ENCODE assay signal across 17 cellular contexts in genomic region chr4:125522992-125523391, GRCh38.
DNase-seq lines count a peak whose midpoint lies in the region; ATAC-seq lines count a peak whose summit lies in the region.
"Had no signal": no experiment of that assay in that cellular context is flagged by ENCODE, and none has a peak within 500 bp of the region (broad histone marks: within the 10 kb centered on the region; RNA-seq: fewer than 3 reads in every experiment).

No MANE protein-coding gene starts in this region.

- no peak overlapping the region for H3K27ac ChIP-seq in trophoblast cell (ENCODE audit: low read depth, low read length)
- H3K27ac ChIP-seq: Peyer's patch had no signal

- H2BK120ac ChIP-seq in trophoblast cell (ENCODE audit: insufficient read depth, low read length, poor library complexity) = no peak overlapping the region

- no peak overlapping the region for H2BK5ac ChIP-seq in trophoblast cell (ENCODE audit: low read depth, low read length, poor library complexity)

- ATAC-seq in stimulated activated naive CD8-positive, alpha-beta T cell treated with anti-CD3 and anti-CD28 coated beads, Interleukin-15, Interleukin-2, amounts not matched to agents 100 U/mL and 50 U/mL, for 24 hours = no peak
- ATAC-seq in HG03108 (IDR thresholded peaks at IDR 0.05; ENCODE audit: unreplicated experiment) = no peak

- no peak overlapping the region for H2BK12ac ChIP-seq in trophoblast cell (ENCODE audit: low read length)

- no peak overlapping the region for H3K14ac ChIP-seq in trophoblast cell (ENCODE audit: low read length)

- no peak overlapping the region for H3K23ac ChIP-seq in trophoblast cell (ENCODE audit: low read length)

- H3K18ac ChIP-seq in trophoblast cell (ENCODE audit: low read length) = no peak overlapping the region

- H2AK5ac ChIP-seq in trophoblast cell (ENCODE audit: low read length) = no peak overlapping the region

- no peaks in the 10 kb centered on the region for H3K36me3 ChIP-seq in trophoblast cell (ENCODE audit: control insufficient read depth in 1 of 2, insufficient read depth in 2 of 2, low read length in 2 of 2)
- H3K36me3 ChIP-seq: MG63, Peyer's patch had no signal

- no peak overlapping the region for H3K4ac ChIP-seq in trophoblast cell (ENCODE audit: low read depth, low read length)

- no peaks in the 10 kb centered on the region for H3K79me2 ChIP-seq in trophoblast cell (ENCODE audit: control insufficient read depth, insufficient read depth, low read length, poor library complexity)

- no peak overlapping the region for H4K12ac ChIP-seq in trophoblast cell (ENCODE audit: low read depth, low read length)

- H3K9ac ChIP-seq in trophoblast cell (ENCODE audit: low read length) = no peak overlapping the region

- H3K4me1 ChIP-seq in trophoblast cell (ENCODE audit: control insufficient read depth in 1 of 2, insufficient read depth in 2 of 2, low read length in 2 of 2) = peaks cover 3 to 6% of the 10 kb centered on the region in 2 experiments
- H3K4me1 ChIP-seq: Peyer's patch had no signal

- H3K9me3 ChIP-seq in trophoblast cell (ENCODE audit: insufficient read depth, low read depth, low read length) = no peaks in the 10 kb centered on the region
- H3K9me3 ChIP-seq: MG63, Peyer's patch had no signal

- H3K27me3 ChIP-seq in trophoblast cell (ENCODE audit: insufficient read depth, low read length) = no peaks in the 10 kb centered on the region
- H3K27me3 ChIP-seq: MG63, Peyer's patch had no signal

- no peaks in the 10 kb centered on the region for H3K79me1 ChIP-seq in trophoblast cell (ENCODE audit: low read length)

- H4K8ac ChIP-seq in trophoblast cell (ENCODE audit: low read depth, low read length) = no peak overlapping the region

- no peak overlapping the region for H3K4me3 ChIP-seq in trophoblast cell (ENCODE audit: low read depth, low read length)
- H3K4me3 ChIP-seq: MG63, Peyer's patch had no signal

- no peak overlapping the region for H2AFZ ChIP-seq in trophoblast cell (ENCODE audit: insufficient read depth, low read length, poor library complexity)

- no peak overlapping the region for H3K4me2 ChIP-seq in trophoblast cell (ENCODE audit: low read length)

- WGBS in trophoblast cell (ENCODE audit: extremely low coverage, insufficient coverage, insufficient read length) = no CpG with 5 or more reads among the region's 10 CpGs

- peak; percentile 7 for DNase-seq in NCI-H2227 (lab: John Stamatoyannopoulos, UW; ENCODE audit: unreplicated experiment)
- DNase-seq in NCI-H2227 treated with DMSO at 0.1 percent for 48 hours (lab: John Stamatoyannopoulos, UW) = no peak
- peak; percentile 47 for DNase-seq in SW480 (ENCODE audit: low spot score)
- DNase-seq in iPS-NIHi11 (ENCODE audit: low spot score) = peak; percentile 5
- peak; percentile 6 to 18 for DNase-seq in trophoblast cell
- no peak for DNase-seq in NCI-H128 (lab: John Stamatoyannopoulos, UW; ENCODE audit: unreplicated experiment)
- no peak for DNase-seq in stimulated activated naive CD8-positive, alpha-beta T cell treated with anti-CD3 and anti-CD28 coated beads, Interleukin-15, Interleukin-2, amounts not matched to agents 100 U/mL and 50 U/mL, for 24 hours
- DNase-seq: COR-L47, DMS153, MG63, NCI-H1105, NCI-H1930, NCI-H226, NCI-H526 treated with DMSO at 0.1 percent for 48 hours, Peyer's patch, SHP77 had no signal

- H4K91ac ChIP-seq in trophoblast cell (ENCODE audit: low read depth, low read length) = no peak overlapping the region

Comparison
In these comparisons a context has a peak if more than half of its experiments do, and no peak if none do; other contexts are left out.
1. DNase-seq: peak in NCI-H2227 (single experiment), SW480 (single experiment), iPS-NIHi11 (single experiment) and trophoblast cell (2 of 2); none in NCI-H2227 treated with DMSO at 0.1 percent for 48 hours (single experiment), NCI-H128 (single experiment) and stimulated activated naive CD8-positive, alpha-beta T cell treated with anti-CD3 and anti-CD28 coated beads, Interleukin-15, Interleukin-2, amounts not matched to agents 100 U/mL and 50 U/mL, for 24 hours (single experiment).